Comparison of ENCODE assay signal across 29 cellular contexts in genomic region chr3:127210654-127210943, GRCh38. TPM values are rescaled to one million over a fixed set of nuclear protein-coding genes. Genes with fewer than 3 reads are reported as not detected.
DNase-seq lines count a peak whose midpoint lies in the region; ATAC-seq, FAIRE-seq and TF ChIP-seq lines count a peak whose summit lies in the region.
"Had no signal": no experiment of that assay in that cellular context is flagged by ENCODE, and none has a peak within 500 bp of the region (broad histone marks: within the 10 kb centered on the region; RNA-seq: fewer than 3 reads in every experiment).

No MANE protein-coding gene starts in this region.

- no peak overlapping the region for H3K18ac ChIP-seq in trophoblast cell (ENCODE audit: low read length)

- no peaks in the 10 kb centered on the region for H3K4me1 ChIP-seq in GM12878 (ENCODE audit: control insufficient read depth, insufficient read depth, low read length)
- H3K4me1 ChIP-seq in trophoblast cell (ENCODE audit: control insufficient read depth in 1 of 2, insufficient read depth in 2 of 2, low read length in 2 of 2): no peaks in the 10 kb centered on the region
- H3K4me1 ChIP-seq: Caco-2, SJSA1 had no signal

- H3K79me1 ChIP-seq in trophoblast cell (ENCODE audit: low read length): no peaks in the 10 kb centered on the region

- H3K9me3 Mint-ChIP-seq in activated CD4-positive, alpha-beta T cell treated with anti-CD3 and anti-CD28 coated beads, Interleukin-2, amount 10 ng/mL, durations not matched to agents 24 days and 14 days: no peaks in the 10 kb centered on the region
- H3K9me3 Mint-ChIP-seq: CD8-positive, alpha-beta T cell; GM23338; H9 had no signal

- H3K4me3 Mint-ChIP-seq in activated CD4-positive, alpha-beta T cell treated with anti-CD3 and anti-CD28 coated beads, Interleukin-2, amount 10 ng/mL, durations not matched to agents 24 days and 14 days: no peak overlapping the region
- H3K4me3 Mint-ChIP-seq: CD8-positive, alpha-beta T cell; GM23338; H9 had no signal

- peaks cover 2% of the 10 kb centered on the region for H3K4me1 Mint-ChIP-seq in activated CD4-positive, alpha-beta T cell treated with anti-CD3 and anti-CD28 coated beads, Interleukin-2, amount 10 ng/mL, durations not matched to agents 24 days and 14 days
- H3K4me1 Mint-ChIP-seq: GM23338 had no signal

- no peak for TF ChIP-seq EP300 in GM12878 (IDR thresholded peaks at IDR 0.05; ENCODE audit: borderline replicate concordance in 1 of 2, control insufficient read depth in 1 of 2, low read depth in 2 of 2, low read length in 2 of 2)

- WGBS in GM12878 (ENCODE audit: insufficient coverage, insufficient replicate concordance, low lambda C conversion rate, missing lambda C conversion rate): 32% methylated on average over 7 of the region's 7 CpGs
- WGBS in trophoblast cell (ENCODE audit: extremely low coverage, insufficient coverage, insufficient read length): no CpG with 5 or more reads among the region's 7 CpGs

- H3K4me2 ChIP-seq in GM12878 (ENCODE audit: control insufficient read depth, insufficient read depth): no peak overlapping the region
- H3K4me2 ChIP-seq in trophoblast cell (ENCODE audit: low read length): no peak overlapping the region
- H3K4me2 ChIP-seq: GM23338 had no signal

- no peak for TF ChIP-seq CTCF in GM12878 (IDR thresholded peaks at IDR 0.05 in 2 of 3, conservative IDR thresholded peaks at IDR 0.05 in 1 of 3; ENCODE audit: control insufficient read depth in 2 of 3, extremely low read depth in 1 of 3, insufficient read depth in 1 of 3, low read depth in 3 of 3, low read length in 3 of 3)

- H3K9ac ChIP-seq in GM12878 (ENCODE audit: control insufficient read depth, insufficient read depth, low read length) (no peak overlapping the region), trophoblast cell (ENCODE audit: low read length) (peak overlapping the region; percentile 21)

- H4K12ac ChIP-seq in trophoblast cell (ENCODE audit: low read depth, low read length): no peak overlapping the region

- H2AFZ ChIP-seq in GM12878 (ENCODE audit: control insufficient read depth, low read depth, low read length) (no peak overlapping the region), trophoblast cell (ENCODE audit: insufficient read depth, low read length, poor library complexity) (no peak overlapping the region)
- H2AFZ ChIP-seq: GM23338 had no signal

- POLR2A ChIA-PET in GM12878 (lab: Charles Lee): interaction anchor here (1.1 to 3.1 kb wide), 5 partner anchors 8 to 16 kb away, joined by 3 to 20 read pairs (median 6); no protein-coding TSS in a partner anchor

- H3K36me3 Mint-ChIP-seq in activated CD4-positive, alpha-beta T cell treated with anti-CD3 and anti-CD28 coated beads, Interleukin-2, amount 10 ng/mL, durations not matched to agents 24 days and 14 days (ENCODE audit: low read depth): no peaks in the 10 kb centered on the region
- H3K36me3 Mint-ChIP-seq: CD8-positive, alpha-beta T cell had no signal

- no peak overlapping the region for H2BK12ac ChIP-seq in trophoblast cell (ENCODE audit: low read length)

- CTCF ChIA-PET in GM12878 (lab: Yijun Ruan, JAX): interaction anchor here (0.7 to 1.4 kb wide), 4 partner anchors 14 to 95 kb away, joined by 3 to 4 read pairs (median 3); no protein-coding TSS in a partner anchor

- no peaks in the 10 kb centered on the region for H3K27me3 ChIP-seq in GM12878 (replicated peaks in 1 of 2; ENCODE audit: control insufficient read depth in 2 of 2, insufficient read depth in 2 of 2, low read length in 1 of 2)
- H3K27me3 ChIP-seq in trophoblast cell (ENCODE audit: insufficient read depth, low read length): no peaks in the 10 kb centered on the region
- H3K27me3 ChIP-seq: MG63 had no signal

- no peak for ATAC-seq in GM12878
- ATAC-seq in GM21423 (IDR thresholded peaks at IDR 0.05; ENCODE audit: unreplicated experiment): no peak
- ATAC-seq: CD8-positive, alpha-beta T cell; K562 had no signal

- no peak for FAIRE-seq in GM12878 (lab: Jason Lieb, UNC)
- FAIRE-seq: GM18507, HTR-8/SVneo, K562 had no signal

- no TSS peak for BruUV-seq in GM12878 (replicated peaks; lab: Mats Ljungman, UMichigan)

- intact Hi-C loops in activated CD4-positive, alpha-beta T cell treated with anti-CD3 and anti-CD28 coated beads, Interleukin-2, amount 10 ng/mL, durations not matched to agents 24 days and 14 days (cut with micrococcal nuclease): no loop called here
- intact Hi-C loops in GM12878 (cut with micrococcal nuclease; ENCODE audit: unreplicated experiment): no loop called here

- H2BK5ac ChIP-seq in trophoblast cell (ENCODE audit: low read depth, low read length, poor library complexity): no peak overlapping the region

- no peaks in the 10 kb centered on the region; the same call in 1 of the 2 replicates for H4K20me1 ChIP-seq in GM12878 (ENCODE audit: control insufficient read depth, insufficient read depth)

- H3K27ac ChIP-seq in GM12878 (ENCODE audit: control insufficient read depth, insufficient read depth): no peak overlapping the region
- H3K27ac ChIP-seq in trophoblast cell (ENCODE audit: low read depth, low read length): no peak overlapping the region
- H3K27ac ChIP-seq: SJSA1 had no signal

- H3K27me3 Mint-ChIP-seq in activated CD4-positive, alpha-beta T cell treated with anti-CD3 and anti-CD28 coated beads, Interleukin-2, amount 10 ng/mL, durations not matched to agents 24 days and 14 days: peaks cover 6% of the 10 kb centered on the region

- H3K27ac Mint-ChIP-seq in activated CD4-positive, alpha-beta T cell treated with anti-CD3 and anti-CD28 coated beads, Interleukin-2, amount 10 ng/mL, durations not matched to agents 24 days and 14 days: no peak overlapping the region
- H3K27ac Mint-ChIP-seq: CD8-positive, alpha-beta T cell; GM23338; H9 had no signal

- H3K79me2 ChIP-seq in GM12878 (ENCODE audit: control insufficient read depth, insufficient read depth, low read length): no peaks in the 10 kb centered on the region
- no peaks in the 10 kb centered on the region for H3K79me2 ChIP-seq in trophoblast cell (ENCODE audit: control insufficient read depth, insufficient read depth, low read length, poor library complexity)

- H3K23ac ChIP-seq in trophoblast cell (ENCODE audit: low read length): no peak overlapping the region

- no peak overlapping the region for H2AK5ac ChIP-seq in trophoblast cell (ENCODE audit: low read length)

- H3K4ac ChIP-seq in trophoblast cell (ENCODE audit: low read depth, low read length): no peak overlapping the region

- no peak overlapping the region for H2BK120ac ChIP-seq in trophoblast cell (ENCODE audit: insufficient read depth, low read length, poor library complexity)

- no peak for TF ChIP-seq RAD21 in GM12878 (IDR thresholded peaks at IDR 0.05; ENCODE audit: insufficient read depth, low read depth, low read length)

- no peak overlapping the region for H4K8ac ChIP-seq in trophoblast cell (ENCODE audit: low read depth, low read length)

- RAD21 ChIA-PET in GM12878 (lab: Charles Lee; ENCODE audit: unreplicated experiment): interaction anchor here (0.5 to 3.9 kb wide), 5 partner anchors 11 to 44 kb away, joined by 3 to 48 read pairs (median 4); no protein-coding TSS in a partner anchor

- DNase-seq in activated CD4-positive, alpha-beta T cell treated with anti-CD3 and anti-CD28 coated beads, Interleukin-2, amount 10 ng/mL, durations not matched to agents 24 days and 14 days: peak; percentile 27
- no peak for DNase-seq in activated CD4-positive, alpha-beta T cell treated with anti-CD3 and anti-CD28 coated beads for 4 hours
- DNase-seq in D341Med (ENCODE audit: low spot score): peak; percentile 6
- no peak for DNase-seq in GM12878 (ENCODE audit: low read depth, low spot score)
- no peak for DNase-seq in trophoblast cell
- DNase-seq in DMS153 treated with DMSO at 0.1 percent for 48 hours (lab: John Stamatoyannopoulos, UW; ENCODE audit: unreplicated experiment): no peak
- DNase-seq in AG08395 (ENCODE audit: low spot score): no peak
- DNase-seq: 8988T; ACHN; C1 segment of cervical spinal cord; Caco-2; CD8-positive, alpha-beta T cell; DMS 273 treated with DMSO at 0.1 percent for 48 hours; DND-41; MG63; NCI-H1105 treated with DMSO at 0.1 percent for 48 hours; NCI-H2029; NCI-H446 treated with DMSO at 0.1 percent for 48 hours; NCI-H526 treated with DMSO at 0.1 percent for 48 hours; Right ventricle myocardium superior; RPMI8226 had no signal

- H3K36me3 ChIP-seq in GM12878 (ENCODE audit: control insufficient read depth in 2 of 2, insufficient read depth in 2 of 2, low read length in 1 of 2) (no peaks in the 10 kb centered on the region), trophoblast cell (ENCODE audit: control insufficient read depth in 1 of 2, insufficient read depth in 2 of 2, low read length in 2 of 2) (no peaks in the 10 kb centered on the region)
- H3K36me3 ChIP-seq: MG63, SJSA1 had no signal

- in situ Hi-C loops in GM12878 (cut with MboI): no loop called here

- H3K4me3 ChIP-seq in GM12878: no peak overlapping the region
- no peak overlapping the region for H3K4me3 ChIP-seq in trophoblast cell (ENCODE audit: low read depth, low read length)
- H3K4me3 ChIP-seq: GM23338, K562, MG63, SJSA1 had no signal

- H4K91ac ChIP-seq in trophoblast cell (ENCODE audit: low read depth, low read length): no peak overlapping the region

- no peak overlapping the region for H3K14ac ChIP-seq in trophoblast cell (ENCODE audit: low read length)

- no peak for TF ChIP-seq POLR2A in GM12878 (IDR thresholded peaks at IDR 0.05; ENCODE audit: low read depth, low read length)

- SMC1A ChIA-PET in GM12878 (lab: Charles Lee; ENCODE audit: uncharacterized antibody, unreplicated experiment): interaction anchor here (0.7 to 7.0 kb wide), 8 partner anchors 9 to 180 kb away, joined by 3 to 39 read pairs (median 4); no protein-coding TSS in a partner anchor

- H3K9me3 ChIP-seq in GM12878 (replicated peaks; ENCODE audit: control insufficient read depth, insufficient read depth, low read length) (no peaks in the 10 kb centered on the region), trophoblast cell (ENCODE audit: insufficient read depth, low read depth, low read length) (no peaks in the 10 kb centered on the region)
- H3K9me3 ChIP-seq: Caco-2, SJSA1 had no signal

RNA-seq across cellular contexts. Expression of gene PRR23E, which starts 17.7 kb away (rescaled TPM):
- total RNA-seq in activated CD4-positive, alpha-beta T cell treated with anti-CD3 and anti-CD28 coated beads, Interleukin-2, amount 10 ng/mL, durations not matched to agents 24 days and 14 days: not detected in 2 replicates
- not detected in 2 replicates for total RNA-seq in GM12878 (2013; cell fraction: nucleolus; rRNA removed)
- total RNA-seq in GM12878 (2014; rRNA removed) (not detected in 2 replicates), GM12878 (2014; rRNA removed; fragmentation: Illumina TruSeq; extraction: Trizol) (not detected in 2 replicates), GM12878 (2021) (not detected in 2 replicates)
- not detected for polyA plus RNA-seq in GM12878 (2011; ENCODE audit: low read depth)
- polyA plus RNA-seq in GM12878 (2011; rRNA removed) (not detected in 2 replicates), GM12878 (2014; fragmentation: Illumina TruSeq; extraction: Trizol) (not detected in 2 replicates), GM12878 (2014; fragmentation: Nextera tagmentation; extraction: Ambion mirVana) (not detected), GM12878 (2014; rRNA removed) (not detected in 2 replicates), GM12878 (2016; fragmentation: Nextera tagmentation; extraction: Ambion mirVana) (not detected)
- not detected in 2 replicates for polyA plus RNA-seq in GM12878 (2011; cell fraction: cytosol; rRNA removed)
- not detected in 2 replicates for polyA plus RNA-seq in GM12878 (2011; cell fraction: nucleus; rRNA removed)
- polyA plus RNA-seq in GM12878 (2012): not detected in 2 replicates
- polyA minus RNA-seq in GM12878 (2011; rRNA and poly(A)+ RNA removed): not detected in 2 replicates
- not detected in 2 replicates for polyA minus RNA-seq in GM12878 (2011; cell fraction: cytosol; rRNA and poly(A)+ RNA removed)
- polyA minus RNA-seq in GM12878 (2011; cell fraction: nucleus; rRNA and poly(A)+ RNA removed): not detected in 2 replicates
- polyA plus RNA-seq in trophoblast cell (2013): not detected in 2 replicates
- total RNA-seq: Caco-2; CD8-positive, alpha-beta T cell; GM23338; H9; K562; LHCN-M2; Right ventricle myocardium superior; SJSA1 had no signal
- polyA plus RNA-seq: GM23338, K562 had no signal

Comparison
In these comparisons a context has a peak if more than half of its experiments do, and no peak if none do; other contexts are left out.
1. DNase-seq: peak in activated CD4-positive, alpha-beta T cell treated with anti-CD3 and anti-CD28 coated beads, Interleukin-2, amount 10 ng/mL, durations not matched to agents 24 days and 14 days (single experiment) and D341Med (single experiment); none in activated CD4-positive, alpha-beta T cell treated with anti-CD3 and anti-CD28 coated beads for 4 hours (0 of 2), GM12878 (single experiment), trophoblast cell (0 of 2), DMS153 treated with DMSO at 0.1 percent for 48 hours (single experiment) and AG08395 (single experiment).